27 cellular contexts compared by ENCODE assay signal in the genomic region with DNA sequence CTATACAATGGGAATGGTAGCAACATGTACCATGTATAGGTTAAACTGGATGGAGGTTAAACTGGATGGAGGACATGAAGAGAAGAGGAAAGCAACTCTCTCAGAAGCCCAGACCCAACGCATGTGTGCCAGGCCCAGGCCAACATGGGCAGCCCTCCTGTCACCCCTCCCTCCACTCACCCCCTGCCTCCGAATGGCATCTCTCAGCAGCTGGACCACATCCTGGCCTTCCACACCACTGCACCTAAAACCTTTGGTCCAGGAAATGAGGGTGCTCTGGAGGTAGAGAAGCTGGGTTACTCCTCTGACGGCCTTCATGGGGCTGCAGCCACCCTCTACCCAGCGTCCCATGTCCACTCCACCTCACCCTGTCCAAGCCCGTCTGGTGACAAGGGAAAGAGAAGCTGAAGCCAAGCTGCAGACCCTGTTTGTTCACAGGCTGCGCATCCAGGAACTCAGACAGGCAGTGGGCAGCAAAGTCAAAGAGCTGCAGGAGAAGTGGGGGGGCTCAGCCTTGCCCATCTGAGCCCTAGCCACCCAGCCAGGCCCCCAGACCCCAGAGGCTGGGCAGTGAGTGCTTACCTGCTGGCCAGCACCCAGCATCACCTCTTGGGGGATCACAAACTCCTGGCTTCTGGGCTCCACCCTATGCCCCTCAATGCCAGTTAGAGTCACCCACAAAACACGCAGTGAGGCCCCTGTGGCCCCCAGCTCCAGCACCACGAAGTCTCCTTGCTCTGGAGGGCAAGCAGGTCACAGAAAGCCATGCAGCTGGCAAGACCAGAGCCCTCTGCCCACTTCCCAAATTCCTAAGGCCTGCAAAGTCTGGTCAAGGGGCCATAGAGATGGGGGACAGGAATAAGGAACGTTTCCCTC. TPM values are rescaled to one million over a fixed set of nuclear protein-coding genes. Genes with fewer than 3 reads are reported as not detected.
"Had no signal": no experiment of that assay in that cellular context is flagged by ENCODE, and none has a peak within 500 bp of the region (broad histone marks: within the 10 kb centered on the region; RNA-seq: fewer than 3 reads in every experiment).

No MANE protein-coding gene starts in this region.

- H3K36me3 ChIP-seq: adrenal gland, ascending aorta, brain microvascular endothelial cell, left ventricle myocardium inferior, thoracic aorta, upper lobe of right lung had no signal

- H3K27me3 ChIP-seq: adrenal gland, ascending aorta, brain microvascular endothelial cell, upper lobe of right lung had no signal

- DNase-seq: activated CD4-positive, alpha-beta T cell treated with anti-CD3 and anti-CD28 coated beads, Interleukin-2, amount 10 ng/mL, durations not matched to agents 7 days and 5 days; activated CD4-positive, CD25-positive, alpha-beta regulatory T cell treated with anti-CD3 and anti-CD28 coated beads, Interleukin-2, amount 50 U/mL, for 72 hours; activated CD8-positive, alpha-beta T cell treated with anti-CD3 and anti-CD28 coated beads for 36 hours; activated gamma-delta T cell treated with Interleukin-2 at 50 U/mL for 16 hours; activated T-cell treated with anti-CD3 and anti-CD28 coated beads, Interleukin-2, amount 50 U/mL, for 72 hours; brain microvascular endothelial cell; central memory CD4-positive, alpha-beta T cell; effector memory CD4-positive, alpha-beta T cell; foreskin melanocyte; left ventricle myocardium inferior; midbrain; nephron progenitor cell; retina; stimulated activated CD4-positive, alpha-beta T cell treated with anti-CD3 and anti-CD28 coated beads, Interleukin-4, amount 100 ng/mL, for 1 hour; stimulated activated naive CD4-positive, alpha-beta T cell; upper lobe of right lung had no signal

- H3K27ac Mint-ChIP-seq: activated CD4-positive, alpha-beta T cell treated with anti-CD3 and anti-CD28 coated beads, Interleukin-2, amount 10 ng/mL, durations not matched to agents 7 days and 5 days; activated CD8-positive, alpha-beta T cell treated with anti-CD3 and anti-CD28 coated beads for 36 hours; activated naive CD8-positive, alpha-beta T cell; nephron progenitor cell; T-cell; T-helper 2 cell treated with Interferon-gamma antibody and Interleukin-4, amounts not matched to agents 5 μg/mL and 100 μg/mL, for 36 hours had no signal

- H3K4me1 Mint-ChIP-seq: activated CD4-positive, alpha-beta T cell treated with anti-CD3 and anti-CD28 coated beads, Interleukin-2, amount 10 ng/mL, durations not matched to agents 7 days and 5 days; nephron progenitor cell; T-cell had no signal

- H3K4me1 ChIP-seq: adrenal gland, ascending aorta, left ventricle myocardium inferior, upper lobe of right lung had no signal

- H3K36me3 Mint-ChIP-seq: activated naive CD8-positive, alpha-beta T cell; T-cell had no signal

- H3K4me3 ChIP-seq: adrenal gland, ascending aorta, left ventricle myocardium inferior, thoracic aorta, upper lobe of right lung had no signal

- H3K27ac ChIP-seq: adrenal gland, ascending aorta, brain microvascular endothelial cell, left ventricle myocardium inferior, thoracic aorta, upper lobe of right lung, VCaP had no signal

- H3K4me3 Mint-ChIP-seq: activated CD4-positive, alpha-beta T cell treated with anti-CD3 and anti-CD28 coated beads, Interleukin-2, amount 10 ng/mL, durations not matched to agents 7 days and 5 days; activated CD8-positive, alpha-beta T cell treated with anti-CD3 and anti-CD28 coated beads for 36 hours; activated naive CD8-positive, alpha-beta T cell; activated T-cell treated with anti-CD3 and anti-CD28 coated beads, Interleukin-2, amount 50 U/mL, for 72 hours; nephron progenitor cell; T-cell; T-helper 2 cell treated with Interferon-gamma antibody and Interleukin-4, amounts not matched to agents 5 μg/mL and 100 μg/mL, for 36 hours had no signal

- ATAC-seq: activated CD8-positive, alpha-beta T cell treated with anti-CD3 and anti-CD28 coated beads for 36 hours; activated T-cell treated with anti-CD3 and anti-CD28 coated beads, Interleukin-2, amount 50 U/mL, for 72 hours; esophagus mucosa; T-cell; upper lobe of right lung had no signal

- H3K9me3 ChIP-seq: adrenal gland, ascending aorta, left ventricle myocardium inferior, thoracic aorta, upper lobe of right lung had no signal

- H3K9me3 Mint-ChIP-seq: activated CD4-positive, alpha-beta T cell treated with anti-CD3 and anti-CD28 coated beads, Interleukin-2, amount 10 ng/mL, durations not matched to agents 7 days and 5 days; activated CD8-positive, alpha-beta T cell treated with anti-CD3 and anti-CD28 coated beads for 36 hours; activated T-cell treated with anti-CD3 and anti-CD28 coated beads, Interleukin-2, amount 50 U/mL, for 72 hours; nephron progenitor cell; T-cell; T-helper 2 cell treated with Interferon-gamma antibody and Interleukin-4, amounts not matched to agents 5 μg/mL and 100 μg/mL, for 36 hours had no signal

RNA-seq across cellular contexts. Expression of a gene that starts 8.5 kb away (rescaled TPM):
- total RNA-seq: activated CD8-positive, alpha-beta T cell treated with anti-CD3 and anti-CD28 coated beads for 36 hours; dermis microvascular lymphatic vessel endothelial cell; endothelial cell of umbilical vein; lung microvascular endothelial cell had no signal
- polyA plus RNA-seq: endothelial cell of umbilical vein had no signal
